Comparison of ENCODE assay signal across 20 cellular contexts in the genomic region with DNA sequence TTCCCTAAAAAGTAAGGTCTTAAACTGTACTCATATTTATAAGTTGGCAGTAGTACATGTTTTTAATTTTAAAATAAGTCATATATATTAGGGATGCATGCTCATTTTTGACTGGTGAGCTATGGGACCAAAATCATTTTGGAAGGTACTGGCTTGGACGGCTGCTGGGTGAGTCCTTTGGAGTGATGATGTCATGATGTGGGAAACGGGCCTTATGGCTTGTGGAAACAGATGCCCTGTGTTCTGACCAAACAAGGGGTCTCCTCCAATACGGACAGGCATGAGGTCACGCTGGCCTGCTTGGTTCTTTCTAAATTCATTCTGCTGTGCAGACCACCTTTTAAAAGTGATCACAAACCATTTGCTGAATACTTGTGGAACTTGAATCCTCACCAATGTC.
"Had no signal": no experiment of that assay in that cellular context is flagged by ENCODE, and none has a peak within 500 bp of the region (broad histone marks: within the 10 kb centered on the region; RNA-seq: fewer than 3 reads in every experiment).

No MANE protein-coding gene starts in this region.

- ATAC-seq: activated CD8-positive, alpha-beta memory T cell treated with anti-CD3 and anti-CD28 coated beads, Interleukin-2, amount 10 ng/mL, durations not matched to agents 7 days and 5 days; left lung; natural killer cell treated with Interleukin-12 subunit alpha and Interleukin-12 subunit beta and Interleukin-15 and Interleukin-18, amount 100 ng/mL, for 72 hours; T-cell had no signal

- H3K27ac ChIP-seq: left lung, skin epidermis, transverse colon, VCaP had no signal

- H3K4me3 ChIP-seq: left lung, skin epidermis, transverse colon had no signal

- H3K27ac Mint-ChIP-seq: activated CD8-positive, alpha-beta memory T cell treated with anti-CD3 and anti-CD28 coated beads, Interleukin-2, amount 10 ng/mL, durations not matched to agents 7 days and 5 days; activated naive CD4-positive, alpha-beta T cell treated with anti-CD3 and anti-CD28 coated beads for 36 hours; activated T-helper 2 cell treated with anti-CD3 and anti-CD28 coated beads, Interferon-gamma antibody, Interleukin-2, Interleukin-4, amounts not matched to agents 10 μg/mL and 5 μg/mL and 100 μg/mL, durations not matched to agents 14 hours and 24 hours and 36 hours had no signal

- H3K27me3 ChIP-seq: left lung, transverse colon had no signal

- FAIRE-seq: colon, kidney had no signal

- H3K36me3 ChIP-seq: left lung, transverse colon had no signal

- H3K9me3 ChIP-seq: left lung, transverse colon had no signal

- H3K27me3 Mint-ChIP-seq: activated CD8-positive, alpha-beta memory T cell treated with anti-CD3 and anti-CD28 coated beads, Interleukin-2, amount 10 ng/mL, durations not matched to agents 7 days and 5 days; natural killer cell treated with Interleukin-12 subunit alpha and Interleukin-12 subunit beta and Interleukin-15 and Interleukin-18, amount 100 ng/mL, for 72 hours; T-cell had no signal

- H3K36me3 Mint-ChIP-seq: activated CD8-positive, alpha-beta memory T cell treated with anti-CD3 and anti-CD28 coated beads, Interleukin-2, amount 10 ng/mL, durations not matched to agents 7 days and 5 days; natural killer cell treated with Interleukin-12 subunit alpha and Interleukin-12 subunit beta and Interleukin-15 and Interleukin-18, amount 100 ng/mL, for 72 hours had no signal

- H3K9me3 Mint-ChIP-seq: activated naive CD4-positive, alpha-beta T cell treated with anti-CD3 and anti-CD28 coated beads for 36 hours; activated T-helper 2 cell treated with anti-CD3 and anti-CD28 coated beads, Interferon-gamma antibody, Interleukin-2, Interleukin-4, amounts not matched to agents 10 μg/mL and 5 μg/mL and 100 μg/mL, durations not matched to agents 14 hours and 24 hours and 36 hours; natural killer cell treated with Interleukin-12 subunit alpha and Interleukin-12 subunit beta and Interleukin-15 and Interleukin-18, amount 100 ng/mL, for 72 hours; T-cell had no signal

- H3K4me3 Mint-ChIP-seq: activated CD8-positive, alpha-beta memory T cell treated with anti-CD3 and anti-CD28 coated beads, Interleukin-2, amount 10 ng/mL, durations not matched to agents 7 days and 5 days; activated naive CD4-positive, alpha-beta T cell treated with anti-CD3 and anti-CD28 coated beads for 36 hours; natural killer cell treated with Interleukin-12 subunit alpha and Interleukin-12 subunit beta and Interleukin-15 and Interleukin-18, amount 100 ng/mL, for 72 hours had no signal

- DNase-seq: activated CD4-positive, alpha-beta T cell treated with anti-CD3 and anti-CD28 coated beads, Interleukin-2, amount 50 U/mL, for 48 hours; activated CD8-positive, alpha-beta memory T cell treated with anti-CD3 and anti-CD28 coated beads, Interleukin-2, amount 10 ng/mL, durations not matched to agents 7 days and 5 days; activated naive CD4-positive, alpha-beta T cell treated with anti-CD3 and anti-CD28 coated beads for 36 hours; activated T-cell treated with anti-CD3 and anti-CD28 coated beads, Interleukin-2, amount 50 U/mL, for 1 hour; erythroblast; hippocampal formation; kidney; left lung; mammary epithelial cell; posterior cingulate gyrus; stimulated activated CD4-positive, alpha-beta T cell treated with anti-CD3 and anti-CD28 coated beads, Interleukin-15, amount 100 ng/mL, for 24 hours; stimulated activated CD4-positive, alpha-beta T cell treated with anti-CD3 and anti-CD28 coated beads, Interleukin-4, amount 100 ng/mL, for 24 hours; stimulated activated naive CD4-positive, alpha-beta T cell treated with Interleukin-2 at 50 U/mL for 16 hours; T-cell; transverse colon had no signal
